ENCODE assay signal across 30 cellular contexts in genomic region chr3:1207904-1208303, GRCh38.
"Had no signal": no experiment of that assay in that cellular context is flagged by ENCODE, and none has a peak within 500 bp of the region (broad histone marks: within the 10 kb centered on the region; RNA-seq: fewer than 3 reads in every experiment).

No MANE protein-coding gene starts in this region.

- H3K36me3 Mint-ChIP-seq: activated naive CD4-positive, alpha-beta T cell treated with anti-CD3 and anti-CD28 coated beads, Interleukin-2, amount 10 ng/mL, durations not matched to agents 7 days and 5 days; activated naive CD8-positive, alpha-beta T cell treated with anti-CD3 and anti-CD28 coated beads, Interleukin-2, amount 10 ng/mL, durations not matched to agents 7 days and 5 days; naive thymus-derived CD4-positive, alpha-beta T cell had no signal

- H3K4me3 Mint-ChIP-seq: activated CD4-positive, alpha-beta memory T cell treated with anti-CD3 and anti-CD28 coated beads, Interleukin-2, amount 10 ng/mL, durations not matched to agents 7 days and 5 days; activated CD4-positive, alpha-beta T cell treated with anti-CD3 and anti-CD28 coated beads, Interleukin-2, amount 10 ng/mL, durations not matched to agents 7 days and 5 days; activated naive CD4-positive, alpha-beta T cell treated with anti-CD3 and anti-CD28 coated beads, Interleukin-2, amount 10 ng/mL, durations not matched to agents 7 days and 5 days; activated naive CD8-positive, alpha-beta T cell treated with anti-CD3 and anti-CD28 coated beads, Interleukin-2, amount 10 ng/mL, durations not matched to agents 7 days and 5 days; activated T-cell treated with anti-CD3 and anti-CD28 coated beads, Interleukin-2, amount 50 U/mL, for 24 hours; naive thymus-derived CD4-positive, alpha-beta T cell; WTC11 had no signal

- DNase-seq: activated CD4-positive, alpha-beta memory T cell treated with anti-CD3 and anti-CD28 coated beads, Interleukin-2, amount 10 ng/mL, durations not matched to agents 7 days and 5 days; activated CD4-positive, alpha-beta T cell treated with anti-CD3 and anti-CD28 coated beads for 1 hour; activated CD4-positive, alpha-beta T cell treated with anti-CD3 and anti-CD28 coated beads, Interleukin-2, amount 10 ng/mL, durations not matched to agents 7 days and 5 days; activated CD8-positive, alpha-beta memory T cell treated with anti-CD3 and anti-CD28 coated beads, Interleukin-2, amount 50 U/mL, for 48 hours; activated gamma-delta T cell; activated naive CD4-positive, alpha-beta T cell treated with anti-CD3 and anti-CD28 coated beads, Interleukin-2, amount 10 ng/mL, durations not matched to agents 7 days and 5 days; activated naive CD8-positive, alpha-beta T cell treated with anti-CD3 and anti-CD28 coated beads, Interleukin-2, amount 10 ng/mL, durations not matched to agents 7 days and 5 days; activated T-cell treated with anti-CD3 and anti-CD28 coated beads, Interleukin-2, amount 50 U/mL, for 24 hours; amygdala; central memory CD4-positive, alpha-beta T cell; head of caudate nucleus; hippocampal formation; kidney; midbrain; naive thymus-derived CD4-positive, alpha-beta T cell; ovary; retina; sigmoid colon; small intestine; stimulated activated CD4-positive, alpha-beta T cell treated with anti-CD3 and anti-CD28 coated beads, Interleukin-1b, Interleukin-23, amount 100 ng/mL, for 48 hours; stimulated activated naive CD4-positive, alpha-beta T cell; T-helper 2 cell; tibial artery; upper lobe of right lung had no signal

- H3K9me3 ChIP-seq: breast epithelium, gastroesophageal sphincter, ovary, sigmoid colon, suprapubic skin, tibial artery, upper lobe of right lung had no signal

- H3K27me3 Mint-ChIP-seq: activated CD4-positive, alpha-beta memory T cell treated with anti-CD3 and anti-CD28 coated beads, Interleukin-2, amount 10 ng/mL, durations not matched to agents 7 days and 5 days; activated CD4-positive, alpha-beta T cell treated with anti-CD3 and anti-CD28 coated beads, Interleukin-2, amount 10 ng/mL, durations not matched to agents 7 days and 5 days; activated naive CD4-positive, alpha-beta T cell treated with anti-CD3 and anti-CD28 coated beads, Interleukin-2, amount 10 ng/mL, durations not matched to agents 7 days and 5 days; activated naive CD8-positive, alpha-beta T cell treated with anti-CD3 and anti-CD28 coated beads, Interleukin-2, amount 10 ng/mL, durations not matched to agents 7 days and 5 days; activated T-cell treated with anti-CD3 and anti-CD28 coated beads, Interleukin-2, amount 50 U/mL, for 24 hours; naive thymus-derived CD4-positive, alpha-beta T cell; progenitor cell of endocrine pancreas had no signal

- H3K27ac Mint-ChIP-seq: activated CD4-positive, alpha-beta memory T cell treated with anti-CD3 and anti-CD28 coated beads, Interleukin-2, amount 10 ng/mL, durations not matched to agents 7 days and 5 days; activated CD4-positive, alpha-beta T cell treated with anti-CD3 and anti-CD28 coated beads, Interleukin-2, amount 10 ng/mL, durations not matched to agents 7 days and 5 days; activated naive CD4-positive, alpha-beta T cell treated with anti-CD3 and anti-CD28 coated beads, Interleukin-2, amount 10 ng/mL, durations not matched to agents 7 days and 5 days; activated naive CD8-positive, alpha-beta T cell treated with anti-CD3 and anti-CD28 coated beads, Interleukin-2, amount 10 ng/mL, durations not matched to agents 7 days and 5 days; activated T-cell treated with anti-CD3 and anti-CD28 coated beads, Interleukin-2, amount 50 U/mL, for 24 hours; naive thymus-derived CD4-positive, alpha-beta T cell; progenitor cell of endocrine pancreas; WTC11 had no signal

- H3K27me3 ChIP-seq: breast epithelium, gastroesophageal sphincter, ovary, sigmoid colon, suprapubic skin, tibial artery, upper lobe of right lung had no signal

- H3K4me1 Mint-ChIP-seq: activated CD4-positive, alpha-beta memory T cell treated with anti-CD3 and anti-CD28 coated beads, Interleukin-2, amount 10 ng/mL, durations not matched to agents 7 days and 5 days; activated CD4-positive, alpha-beta T cell treated with anti-CD3 and anti-CD28 coated beads, Interleukin-2, amount 10 ng/mL, durations not matched to agents 7 days and 5 days; activated naive CD4-positive, alpha-beta T cell treated with anti-CD3 and anti-CD28 coated beads, Interleukin-2, amount 10 ng/mL, durations not matched to agents 7 days and 5 days; activated naive CD8-positive, alpha-beta T cell treated with anti-CD3 and anti-CD28 coated beads, Interleukin-2, amount 10 ng/mL, durations not matched to agents 7 days and 5 days; naive thymus-derived CD4-positive, alpha-beta T cell; WTC11 had no signal

- H3K4me1 ChIP-seq: breast epithelium, gastroesophageal sphincter, sigmoid colon, suprapubic skin, tibial artery, upper lobe of right lung had no signal

- H3K27ac ChIP-seq: breast epithelium, gastroesophageal sphincter, ovary, sigmoid colon, suprapubic skin, tibial artery, upper lobe of right lung had no signal

- FAIRE-seq: kidney, small intestine had no signal

- H3K36me3 ChIP-seq: breast epithelium, gastroesophageal sphincter, ovary, sigmoid colon, suprapubic skin, tibial artery, upper lobe of right lung had no signal

- H3K4me3 ChIP-seq: breast epithelium, gastroesophageal sphincter, ovary, sigmoid colon, suprapubic skin, tibial artery, upper lobe of right lung had no signal

- H3K9me3 Mint-ChIP-seq: activated naive CD8-positive, alpha-beta T cell treated with anti-CD3 and anti-CD28 coated beads, Interleukin-2, amount 10 ng/mL, durations not matched to agents 7 days and 5 days; activated T-cell treated with anti-CD3 and anti-CD28 coated beads, Interleukin-2, amount 50 U/mL, for 24 hours had no signal

- ATAC-seq: esophagus mucosa; gastroesophageal sphincter; naive thymus-derived CD4-positive, alpha-beta T cell; upper lobe of right lung; WTC11 had no signal
